1 cellular context compared by ENCODE assay signal in the genomic region with DNA sequence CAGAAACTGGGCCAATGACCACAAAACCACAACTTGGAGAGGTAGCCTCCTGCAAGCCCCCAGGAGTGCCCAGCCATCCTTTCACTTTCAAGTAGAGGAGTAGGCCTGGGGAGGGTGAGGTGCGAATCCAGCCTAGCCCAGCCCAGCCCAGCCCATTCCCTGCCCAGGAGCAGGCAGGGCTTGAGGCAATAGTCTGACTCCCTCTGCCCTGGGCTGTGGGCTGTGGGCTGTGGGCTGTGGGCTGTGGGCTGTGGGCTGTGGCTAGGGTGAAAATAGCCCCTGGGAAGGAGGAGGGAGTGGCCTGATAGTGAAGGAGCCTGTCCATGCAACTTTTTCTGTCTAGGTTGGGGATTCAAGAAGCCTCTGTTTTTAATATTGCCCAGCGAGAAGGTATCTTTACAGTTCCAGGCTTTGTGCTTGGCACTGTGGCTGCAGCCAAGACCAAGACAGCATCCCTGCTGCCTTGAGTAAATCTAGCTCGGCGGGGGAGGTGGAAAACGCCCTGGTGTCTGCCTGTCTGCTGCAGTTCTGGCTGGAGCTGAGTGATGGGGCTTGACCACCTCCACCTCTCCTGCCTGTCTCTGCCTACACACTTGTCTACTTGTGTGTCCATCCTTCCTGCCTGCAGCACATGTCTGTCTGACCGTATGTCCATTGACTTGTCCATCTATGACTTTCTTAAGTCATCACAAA.
TF ChIP-seq lines count a peak whose summit lies in the region.

No MANE protein-coding gene starts in this region.

TF ChIP-seq in H1, 55 proteins besides CTCF, POLR2A, EP300 and RAD21:
- TF ChIP-seq JUN (IDR thresholded peaks at IDR 0.05; ENCODE audit: low read depth, low read length) (no peak), SRF (IDR thresholded peaks at IDR 0.05; ENCODE audit: low read depth, low read length) (no peak), SP4 (IDR thresholded peaks at IDR 0.05; ENCODE audit: low read length) (no peak), CTBP2 (IDR thresholded peaks at IDR 0.05; ENCODE audit: borderline replicate concordance, insufficient read depth, insufficient read length, low read length) (no peak), CEBPB (IDR thresholded peaks at IDR 0.05; ENCODE audit: low read depth, low read length) (no peak), HDAC6 (IDR thresholded peaks at IDR 0.05; ENCODE audit: low read depth, low read length) (no peak), GABPA (IDR thresholded peaks at IDR 0.05; ENCODE audit: borderline replicate concordance, insufficient read depth, low read length) (no peak), CREB1 (IDR thresholded peaks at IDR 0.05) (no peak), KDM1A (IDR thresholded peaks at IDR 0.05; ENCODE audit: borderline replicate concordance, low read length) (no peak), KDM4A (IDR thresholded peaks at IDR 0.05; ENCODE audit: low read depth, low read length, severe bottlenecking) (no peak), ZNF274 (IDR thresholded peaks at IDR 0.05; ENCODE audit: borderline replicate concordance, extremely low read depth, low read length) (no peak), E2F6 (IDR thresholded peaks at IDR 0.05) (no peak), SAP30 (IDR thresholded peaks at IDR 0.05; ENCODE audit: insufficient read depth, insufficient replicate concordance, low read length) (no peak)
- TF ChIP-seq, protein P1, sequence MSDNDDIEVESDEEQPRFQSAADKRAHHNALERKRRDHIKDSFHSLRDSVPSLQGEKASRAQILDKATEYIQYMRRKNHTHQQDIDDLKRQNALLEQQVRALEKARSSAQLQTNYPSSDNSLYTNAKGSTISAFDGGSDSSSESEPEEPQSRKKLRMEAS (IDR thresholded peaks at IDR 0.05) = no peak
- TF ChIP-seq, protein P2, sequence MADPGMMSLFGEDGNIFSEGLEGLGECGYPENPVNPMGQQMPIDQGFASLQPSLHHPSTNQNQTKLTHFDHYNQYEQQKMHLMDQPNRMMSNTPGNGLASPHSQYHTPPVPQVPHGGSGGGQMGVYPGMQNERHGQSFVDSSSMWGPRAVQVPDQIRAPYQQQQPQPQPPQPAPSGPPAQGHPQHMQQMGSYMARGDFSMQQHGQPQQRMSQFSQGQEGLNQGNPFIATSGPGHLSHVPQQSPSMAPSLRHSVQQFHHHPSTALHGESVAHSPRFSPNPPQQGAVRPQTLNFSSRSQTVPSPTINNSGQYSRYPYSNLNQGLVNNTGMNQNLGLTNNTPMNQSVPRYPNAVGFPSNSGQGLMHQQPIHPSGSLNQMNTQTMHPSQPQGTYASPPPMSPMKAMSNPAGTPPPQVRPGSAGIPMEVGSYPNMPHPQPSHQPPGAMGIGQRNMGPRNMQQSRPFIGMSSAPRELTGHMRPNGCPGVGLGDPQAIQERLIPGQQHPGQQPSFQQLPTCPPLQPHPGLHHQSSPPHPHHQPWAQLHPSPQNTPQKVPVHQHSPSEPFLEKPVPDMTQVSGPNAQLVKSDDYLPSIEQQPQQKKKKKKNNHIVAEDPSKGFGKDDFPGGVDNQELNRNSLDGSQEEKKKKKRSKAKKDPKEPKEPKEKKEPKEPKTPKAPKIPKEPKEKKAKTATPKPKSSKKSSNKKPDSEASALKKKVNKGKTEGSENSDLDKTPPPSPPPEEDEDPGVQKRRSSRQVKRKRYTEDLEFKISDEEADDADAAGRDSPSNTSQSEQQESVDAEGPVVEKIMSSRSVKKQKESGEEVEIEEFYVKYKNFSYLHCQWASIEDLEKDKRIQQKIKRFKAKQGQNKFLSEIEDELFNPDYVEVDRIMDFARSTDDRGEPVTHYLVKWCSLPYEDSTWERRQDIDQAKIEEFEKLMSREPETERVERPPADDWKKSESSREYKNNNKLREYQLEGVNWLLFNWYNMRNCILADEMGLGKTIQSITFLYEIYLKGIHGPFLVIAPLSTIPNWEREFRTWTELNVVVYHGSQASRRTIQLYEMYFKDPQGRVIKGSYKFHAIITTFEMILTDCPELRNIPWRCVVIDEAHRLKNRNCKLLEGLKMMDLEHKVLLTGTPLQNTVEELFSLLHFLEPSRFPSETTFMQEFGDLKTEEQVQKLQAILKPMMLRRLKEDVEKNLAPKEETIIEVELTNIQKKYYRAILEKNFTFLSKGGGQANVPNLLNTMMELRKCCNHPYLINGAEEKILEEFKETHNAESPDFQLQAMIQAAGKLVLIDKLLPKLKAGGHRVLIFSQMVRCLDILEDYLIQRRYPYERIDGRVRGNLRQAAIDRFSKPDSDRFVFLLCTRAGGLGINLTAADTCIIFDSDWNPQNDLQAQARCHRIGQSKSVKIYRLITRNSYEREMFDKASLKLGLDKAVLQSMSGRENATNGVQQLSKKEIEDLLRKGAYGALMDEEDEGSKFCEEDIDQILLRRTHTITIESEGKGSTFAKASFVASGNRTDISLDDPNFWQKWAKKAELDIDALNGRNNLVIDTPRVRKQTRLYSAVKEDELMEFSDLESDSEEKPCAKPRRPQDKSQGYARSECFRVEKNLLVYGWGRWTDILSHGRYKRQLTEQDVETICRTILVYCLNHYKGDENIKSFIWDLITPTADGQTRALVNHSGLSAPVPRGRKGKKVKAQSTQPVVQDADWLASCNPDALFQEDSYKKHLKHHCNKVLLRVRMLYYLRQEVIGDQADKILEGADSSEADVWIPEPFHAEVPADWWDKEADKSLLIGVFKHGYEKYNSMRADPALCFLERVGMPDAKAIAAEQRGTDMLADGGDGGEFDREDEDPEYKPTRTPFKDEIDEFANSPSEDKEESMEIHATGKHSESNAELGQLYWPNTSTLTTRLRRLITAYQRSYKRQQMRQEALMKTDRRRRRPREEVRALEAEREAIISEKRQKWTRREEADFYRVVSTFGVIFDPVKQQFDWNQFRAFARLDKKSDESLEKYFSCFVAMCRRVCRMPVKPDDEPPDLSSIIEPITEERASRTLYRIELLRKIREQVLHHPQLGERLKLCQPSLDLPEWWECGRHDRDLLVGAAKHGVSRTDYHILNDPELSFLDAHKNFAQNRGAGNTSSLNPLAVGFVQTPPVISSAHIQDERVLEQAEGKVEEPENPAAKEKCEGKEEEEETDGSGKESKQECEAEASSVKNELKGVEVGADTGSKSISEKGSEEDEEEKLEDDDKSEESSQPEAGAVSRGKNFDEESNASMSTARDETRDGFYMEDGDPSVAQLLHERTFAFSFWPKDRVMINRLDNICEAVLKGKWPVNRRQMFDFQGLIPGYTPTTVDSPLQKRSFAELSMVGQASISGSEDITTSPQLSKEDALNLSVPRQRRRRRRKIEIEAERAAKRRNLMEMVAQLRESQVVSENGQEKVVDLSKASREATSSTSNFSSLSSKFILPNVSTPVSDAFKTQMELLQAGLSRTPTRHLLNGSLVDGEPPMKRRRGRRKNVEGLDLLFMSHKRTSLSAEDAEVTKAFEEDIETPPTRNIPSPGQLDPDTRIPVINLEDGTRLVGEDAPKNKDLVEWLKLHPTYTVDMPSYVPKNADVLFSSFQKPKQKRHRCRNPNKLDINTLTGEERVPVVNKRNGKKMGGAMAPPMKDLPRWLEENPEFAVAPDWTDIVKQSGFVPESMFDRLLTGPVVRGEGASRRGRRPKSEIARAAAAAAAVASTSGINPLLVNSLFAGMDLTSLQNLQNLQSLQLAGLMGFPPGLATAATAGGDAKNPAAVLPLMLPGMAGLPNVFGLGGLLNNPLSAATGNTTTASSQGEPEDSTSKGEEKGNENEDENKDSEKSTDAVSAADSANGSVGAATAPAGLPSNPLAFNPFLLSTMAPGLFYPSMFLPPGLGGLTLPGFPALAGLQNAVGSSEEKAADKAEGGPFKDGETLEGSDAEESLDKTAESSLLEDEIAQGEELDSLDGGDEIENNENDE (IDR thresholded peaks at IDR 0.05; ENCODE audit: insufficient replicate concordance, low read length) = no peak
